In the genomic region with DNA sequence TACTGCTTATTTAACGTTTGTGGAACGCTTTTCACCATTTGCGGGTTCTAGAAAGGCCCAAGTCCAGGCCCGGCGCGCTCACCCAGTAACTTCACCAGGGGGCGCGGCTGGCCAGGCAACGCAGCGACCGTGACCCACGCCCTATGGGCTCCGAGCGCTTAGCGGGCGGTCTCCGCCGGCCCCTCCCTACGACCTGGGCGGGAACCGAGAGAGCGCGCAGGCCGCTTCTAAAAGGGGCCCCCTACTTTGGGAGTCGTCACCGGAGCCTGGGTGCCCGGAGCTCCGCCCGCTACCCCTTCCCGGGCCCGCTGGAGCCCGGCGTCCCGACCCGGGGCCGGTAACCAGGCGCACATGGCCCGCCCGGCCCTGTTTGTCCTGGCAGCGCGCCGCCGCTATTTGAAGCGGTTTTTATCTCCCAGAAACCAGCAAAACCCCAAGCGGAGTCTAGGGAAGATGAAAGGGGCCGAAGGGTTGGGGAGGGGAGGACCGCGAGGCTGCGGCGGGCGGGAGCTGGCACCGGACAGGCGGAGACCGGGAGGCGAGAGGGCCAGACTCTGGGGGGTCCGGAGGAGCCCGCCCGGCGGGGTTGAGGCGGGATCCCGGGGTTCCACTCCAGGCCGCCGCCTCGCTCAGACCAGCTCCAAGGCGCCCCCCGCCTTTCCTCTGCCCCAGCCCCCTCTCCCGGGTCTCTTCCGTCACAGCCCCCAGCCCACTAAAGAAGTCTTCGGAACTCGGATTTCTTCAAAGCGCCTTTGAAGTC, we compare ENCODE assay signal across 8 cellular contexts. TPM values are rescaled to one million over a fixed set of nuclear protein-coding genes. Genes with fewer than 3 reads are reported as not detected.
DNase-seq lines count a peak whose midpoint lies in the region; ATAC-seq and TF ChIP-seq lines count a peak whose summit lies in the region.

No MANE protein-coding gene starts in this region.

- H3K27ac ChIP-seq in 22Rv1 (peak overlapping the region; percentile 65), iPS-20b (ENCODE audit: low read length) (no peak overlapping the region), skin epidermis (peak overlapping the region; percentile 54 to 97 (median 90))

- TF ChIP-seq CTCF in 22Rv1 (IDR thresholded peaks at IDR 0.05) (peak; percentile 91), brain (conservative IDR thresholded peaks at IDR 0.05) (peak; percentile 83 to 91)

- H3K4me3 ChIP-seq in iPS-20b (ENCODE audit: low read length) (peak overlapping the region; percentile 61), skin epidermis (peak overlapping the region; percentile 41 to 64 (median 54))

- peak overlapping the region; percentile 85 to 97 (median 96) for H3K27ac Mint-ChIP-seq in brain

- peaks cover 46% of the 10 kb centered on the region for H3K4me1 Mint-ChIP-seq in brain

- peak; percentile 64 for ATAC-seq in GM18511 (IDR thresholded peaks at IDR 0.05; ENCODE audit: unreplicated experiment)
- peak; percentile 65 for ATAC-seq in HG03045 (IDR thresholded peaks at IDR 0.05; ENCODE audit: unreplicated experiment)

- H3K9ac ChIP-seq in iPS-20b (ENCODE audit: low read depth, low read length) = peak overlapping the region; percentile 59; the same call in 1 of the 2 replicates

- H3K36me3 ChIP-seq in iPS-20b (ENCODE audit: insufficient read depth, low read depth, low read length) = peaks cover 3% of the 10 kb centered on the region; the same call in 1 of the 2 replicates

- H3K9me3 ChIP-seq in iPS-20b (ENCODE audit: insufficient read depth, low read depth, low read length) = no peaks in the 10 kb centered on the region

- H3K36me3 Mint-ChIP-seq in brain = no peaks in the 10 kb centered on the region

- peak overlapping the region; percentile 76 to 90 (median 79) for H3K4me3 Mint-ChIP-seq in brain

- peaks cover 20% of the 10 kb centered on the region for H3K27me3 Mint-ChIP-seq in brain

- H3K27me3 ChIP-seq in iPS-20b (ENCODE audit: insufficient read depth, low read length) = peaks cover 70% of the 10 kb centered on the region

- no peaks in the 10 kb centered on the region for H3K9me3 Mint-ChIP-seq in brain

- DNase-seq in NCI-H2081 treated with DMSO at 0.1 percent for 48 hours (lab: John Stamatoyannopoulos, UW) (peak; percentile 39), UCSD-AML1 (lab: John Stamatoyannopoulos, UW; ENCODE audit: unreplicated experiment) (peak; percentile 89)

- H3K4me1 ChIP-seq in iPS-20b (ENCODE audit: insufficient read depth, low read length) = peaks cover 9% of the 10 kb centered on the region

RNA-seq across cellular contexts. Expression of a gene that starts 3.5 kb away (rescaled TPM):
- 52.4 TPM for polyA plus RNA-seq in brain (ENCODE audit: insufficient read depth, low read depth, low replicate concordance)

RNA-seq across cellular contexts. Expression of a gene that starts 11.2 kb away (rescaled TPM):
- polyA plus RNA-seq in brain (ENCODE audit: insufficient read depth, low read depth, low replicate concordance) = not detected

RNA-seq across cellular contexts. Expression of a gene that starts 25.5 kb away (rescaled TPM):
- polyA plus RNA-seq in brain (ENCODE audit: insufficient read depth, low read depth, low replicate concordance) = 114 TPM

RNA-seq across cellular contexts. Expression of a gene that starts 29.6 kb away (rescaled TPM):
- polyA plus RNA-seq in brain (ENCODE audit: insufficient read depth, low read depth, low replicate concordance) = 938 TPM

RNA-seq across cellular contexts. Expression of a gene that starts 55.0 kb away (rescaled TPM):
- 18.9 TPM for polyA plus RNA-seq in brain (ENCODE audit: insufficient read depth, low read depth, low replicate concordance)
